In the genomic region with DNA sequence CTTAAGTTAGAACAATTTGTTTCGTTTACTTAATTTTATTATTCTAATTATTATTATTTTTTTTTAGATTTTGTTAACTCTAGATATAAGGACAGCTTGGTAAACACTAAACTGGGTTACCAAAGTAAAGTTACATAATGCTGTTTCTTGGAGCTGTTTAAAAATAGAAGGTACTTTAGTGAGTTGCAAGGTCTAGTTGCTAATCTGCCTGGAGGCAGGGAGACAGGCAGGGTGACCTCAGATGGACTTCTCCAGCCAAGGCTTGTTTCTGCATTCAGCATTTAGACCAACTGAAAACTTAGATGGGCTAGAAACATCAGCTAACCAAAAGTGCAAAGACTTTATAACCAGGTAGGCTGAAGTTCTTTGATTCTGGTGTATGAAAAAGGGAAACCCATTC, we compare ENCODE assay signal across 29 cellular contexts.
"Had no signal": no experiment of that assay in that cellular context is flagged by ENCODE, and none has a peak within 500 bp of the region (broad histone marks: within the 10 kb centered on the region; RNA-seq: fewer than 3 reads in every experiment).

No MANE protein-coding gene starts in this region.

- ATAC-seq: activated CD4-positive, CD25-positive, alpha-beta regulatory T cell treated with anti-CD3 and anti-CD28 coated beads, Interleukin-2, amount 50 U/mL, for 24 hours; activated CD8-positive, alpha-beta T cell treated with anti-CD3 and anti-CD28 coated beads for 36 hours; activated T-cell treated with anti-CD3 and anti-CD28 coated beads, Interleukin-2, amount 50 U/mL, for 4 hours; activated T-helper 17 cell treated with anti-CD3 and anti-CD28 coated beads, Interleukin-2, amount 50 U/mL, for 72 hours; effector memory CD8-positive, alpha-beta T cell; foreskin keratinocyte; gastrocnemius medialis; T-cell had no signal

- H3K9me3 ChIP-seq: esophagus muscularis mucosa, gastrocnemius medialis had no signal

- DNase-seq: activated B cell treated with CpG ODN at 0.5 μM for 24 hours; activated CD4-positive, alpha-beta T cell treated with anti-CD3 and anti-CD28 coated beads for 48 hours; activated CD4-positive, alpha-beta T cell treated with anti-CD3 and anti-CD28 coated beads, Interleukin-2, amount 50 U/mL, for 1 hour; activated CD4-positive, alpha-beta T cell treated with anti-CD3 and anti-CD28 coated beads, Interleukin-2, amount 50 U/mL, for 48 hours; activated CD8-positive, alpha-beta memory T cell treated with anti-CD3 and anti-CD28 coated beads for 24 hours; activated CD8-positive, alpha-beta T cell treated with anti-CD3 and anti-CD28 coated beads for 36 hours; activated effector memory CD4-positive, alpha-beta T cell treated with Interleukin-2 at 50 U/mL for 16 hours; activated gamma-delta T cell treated with Interleukin-2 at 50 U/mL for 16 hours; activated naive CD4-positive, alpha-beta T cell treated with anti-CD3 and anti-CD28 coated beads, Interleukin-2, amount 50 U/mL, for 16 hours; activated naive CD4-positive, alpha-beta T cell treated with Interleukin-2 at 50 U/mL for 16 hours; activated T-cell treated with anti-CD3 and anti-CD28 coated beads, Interleukin-2, amount 50 U/mL, for 4 hours; amniotic stem cell; anterior cingulate cortex; brain microvascular endothelial cell; caudate nucleus; cortex of kidney; dermis blood vessel endothelial cell; effector CD4-positive, alpha-beta T cell; effector memory CD8-positive, alpha-beta T cell; erythroblast; foreskin keratinocyte; gastrocnemius medialis; glutamatergic neuron; T-cell; T-helper 9 cell; WERI-Rb-1 had no signal

- H3K27ac ChIP-seq: brain microvascular endothelial cell, esophagus muscularis mucosa, foreskin keratinocyte, gastrocnemius medialis, WERI-Rb-1 had no signal

- H3K27me3 ChIP-seq: brain microvascular endothelial cell, esophagus muscularis mucosa, foreskin keratinocyte, gastrocnemius medialis had no signal

- H3K36me3 ChIP-seq: brain microvascular endothelial cell, esophagus muscularis mucosa, gastrocnemius medialis, WERI-Rb-1 had no signal

- H3K4me3 ChIP-seq: esophagus muscularis mucosa, gastrocnemius medialis had no signal
